Comparison of ENCODE assay signal across 21 cellular contexts in genomic region chr5:180950291-180950949, GRCh38. TPM values are rescaled to one million over a fixed set of nuclear protein-coding genes. Genes with fewer than 3 reads are reported as not detected.
"Had no signal": no experiment of that assay in that cellular context is flagged by ENCODE, and none has a peak within 500 bp of the region (broad histone marks: within the 10 kb centered on the region; RNA-seq: fewer than 3 reads in every experiment).

No MANE protein-coding gene starts in this region.

- H3K36me3 ChIP-seq: colonic mucosa, gastroesophageal sphincter, ovary had no signal

- H3K4me3 ChIP-seq: colonic mucosa, gastroesophageal sphincter, ovary, testis had no signal

- DNase-seq: activated B cell treated with CpG ODN at 0.5 μM for 24 hours; activated CD4-positive, alpha-beta T cell treated with anti-CD3 and anti-CD28 coated beads, Interleukin-2, amount 10 ng/mL, durations not matched to agents 7 days and 5 days; activated naive CD4-positive, alpha-beta T cell treated with anti-CD3 and anti-CD28 coated beads, Interleukin-2, amount 10 ng/mL, durations not matched to agents 7 days and 5 days; activated T-cell treated with anti-CD3 and anti-CD28 coated beads for 4 hours; caudate nucleus; colonic mucosa; islet precursor cell; left ventricle myocardium superior; ovary; retina; stimulated activated CD4-positive, alpha-beta T cell treated with anti-CD3 and anti-CD28 coated beads, Interleukin-15, amount 100 ng/mL, for 24 hours; stimulated activated CD4-positive, alpha-beta T cell treated with anti-CD3 and anti-CD28 coated beads, Interleukin-4, amount 100 ng/mL, for 4 hours; stimulated activated naive CD8-positive, alpha-beta T cell treated with anti-CD3 and anti-CD28 coated beads, Interleukin-15, amount 100 ng/mL, for 72 hours; testis had no signal

- H3K4me1 ChIP-seq: colonic mucosa, gastroesophageal sphincter, testis had no signal

- H3K27ac ChIP-seq: colonic mucosa, gastroesophageal sphincter, ovary, testis had no signal

- H3K9me3 ChIP-seq: colonic mucosa, gastroesophageal sphincter, ovary, testis had no signal

- ATAC-seq: gastroesophageal sphincter; left ventricle myocardium superior; stimulated activated naive CD8-positive, alpha-beta T cell treated with anti-CD3 and anti-CD28 coated beads, Interleukin-15, amount 100 ng/mL, for 72 hours had no signal

- H3K27me3 ChIP-seq: colonic mucosa, gastroesophageal sphincter, ovary, testis had no signal

RNA-seq across cellular contexts. Expression of gene BTNL3, which starts 38.2 kb away (rescaled TPM):
- total RNA-seq: activated B cell treated with CpG ODN at 0.5 μM for 24 hours; activated CD4-positive, alpha-beta T cell treated with anti-CD3 and anti-CD28 coated beads, Interleukin-2, amount 10 ng/mL, durations not matched to agents 7 days and 5 days; activated CD8-positive, alpha-beta memory T cell treated with anti-CD3 and anti-CD28 coated beads for 36 hours; activated T-helper 2 cell treated with anti-CD3 and anti-CD28 coated beads, Interferon-gamma antibody, Interleukin-2, Interleukin-4, amounts not matched to agents 10 μg/mL and 5 μg/mL and 100 μg/mL, durations not matched to agents 14 hours and 24 hours and 36 hours; endothelial cell of umbilical vein; gastroesophageal sphincter; left ventricle myocardium superior; skeletal muscle tissue; urinary bladder had no signal
- polyA plus RNA-seq: endothelial cell of umbilical vein, neural cell, ovary had no signal

RNA-seq across cellular contexts. Expression of gene BTNL8, which starts 51.5 kb away (rescaled TPM):
- total RNA-seq: activated B cell treated with CpG ODN at 0.5 μM for 24 hours; activated CD4-positive, alpha-beta T cell treated with anti-CD3 and anti-CD28 coated beads, Interleukin-2, amount 10 ng/mL, durations not matched to agents 7 days and 5 days; activated CD8-positive, alpha-beta memory T cell treated with anti-CD3 and anti-CD28 coated beads for 36 hours; endothelial cell of umbilical vein; skeletal muscle tissue; urinary bladder had no signal
- polyA plus RNA-seq: endothelial cell of umbilical vein, neural cell had no signal
